In the genomic region with DNA sequence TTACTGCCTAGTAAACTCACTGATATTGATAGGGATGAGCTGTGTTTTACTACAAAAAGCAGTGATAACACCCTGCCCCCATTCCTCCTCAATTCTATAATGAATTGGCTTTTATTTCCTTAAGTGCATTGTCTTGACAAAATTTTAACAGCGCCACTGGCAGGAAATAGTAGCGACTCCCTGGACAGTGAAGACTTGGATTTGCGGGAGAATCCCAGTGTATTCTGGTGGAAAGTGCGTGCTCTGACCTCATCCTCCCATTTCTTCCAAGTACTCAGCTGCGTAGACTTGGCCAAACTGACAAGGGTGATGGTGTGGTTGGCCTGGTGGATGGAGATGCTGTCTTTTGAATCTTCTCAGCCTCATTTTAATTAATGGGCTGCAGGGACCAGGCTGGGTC, we compare ENCODE assay signal across 15 cellular contexts. TPM values are rescaled to one million over a fixed set of nuclear protein-coding genes. Genes with fewer than 3 reads are reported as not detected.
DNase-seq lines count a peak whose midpoint lies in the region; ATAC-seq, FAIRE-seq and TF ChIP-seq lines count a peak whose summit lies in the region.
"Had no signal": no experiment of that assay in that cellular context is flagged by ENCODE, and none has a peak within 500 bp of the region (broad histone marks: within the 10 kb centered on the region; RNA-seq: fewer than 3 reads in every experiment).

No MANE protein-coding gene starts in this region.

- H3K23ac ChIP-seq in mesenchymal stem cell (ENCODE audit: low read length in 2 of 2): no peak overlapping the region

- DNase-seq in GM12878 (ENCODE audit: low read depth, low spot score): no peak
- no peak for DNase-seq in mesenchymal stem cell
- no peak for DNase-seq in HAP-1 (ENCODE audit: low spot score in 2 of 2)
- no peak for DNase-seq in activated CD4-positive, alpha-beta T cell treated with anti-CD3 and anti-CD28 coated beads, Interleukin-2, amount 50 U/mL, for 1 hour
- no peak for DNase-seq in colonic mucosa
- DNase-seq: activated CD8-positive, alpha-beta memory T cell treated with anti-CD3 and anti-CD28 coated beads, Interleukin-2, amount 10 ng/mL, durations not matched to agents 7 days and 5 days; activated gamma-delta T cell treated with Interleukin-2 at 50 U/mL for 16 hours; aorta; CD4-positive, CD25-positive, alpha-beta regulatory T cell; left colon; NCI-H2107; NCI-H748 treated with DMSO at 0.1 percent for 48 hours had no signal

- H3K4me2 ChIP-seq in GM12878 (ENCODE audit: control insufficient read depth, insufficient read depth) (peak overlapping the region; percentile 78), mesenchymal stem cell (ENCODE audit: low read length, poor library complexity, severe bottlenecking) (peak overlapping the region; percentile 30)

- peak overlapping the region; percentile 7 for H3K27ac ChIP-seq in HUES48 (ENCODE audit: low read depth, low read length)
- H3K27ac ChIP-seq in GM12878 (ENCODE audit: control insufficient read depth, insufficient read depth): no peak overlapping the region
- peak overlapping the region; percentile 44 for H3K27ac ChIP-seq in mesenchymal stem cell (ENCODE audit: low read length, poor library complexity, severe bottlenecking)
- H3K27ac ChIP-seq in stomach smooth muscle (ENCODE audit: low read length): peak overlapping the region; percentile 31
- H3K27ac ChIP-seq in colonic mucosa: no peak overlapping the region

- intact Hi-C loops in GM12878 (cut with micrococcal nuclease; ENCODE audit: unreplicated experiment): loop anchor here (5.0 kb wide), 2 partner anchors 109 to 519 kb away; no protein-coding TSS in a partner anchor
- intact Hi-C loops in colonic mucosa (cut with DNase I): loop anchor here (5.0 to 10.0 kb wide), 3 partner anchors 34 to 116 kb away; no protein-coding TSS in a partner anchor

- POLR2A ChIA-PET in GM12878 (lab: Charles Lee): interaction anchor here (1.0 to 22.7 kb wide), 11 partner anchors 8 to 131 kb away, joined by 4 to 347 read pairs (median 5); no protein-coding TSS in a partner anchor

- no peak overlapping the region for H4K8ac ChIP-seq in mesenchymal stem cell (ENCODE audit: low read length)

- H3K18ac ChIP-seq in mesenchymal stem cell (ENCODE audit: low read depth in 1 of 2, low read length in 2 of 2): peak overlapping the region in 1 of 2 experiments; percentile 1

- H4K91ac ChIP-seq in mesenchymal stem cell (ENCODE audit: low read length): no peak overlapping the region

- no peak overlapping the region for H2AK5ac ChIP-seq in mesenchymal stem cell (ENCODE audit: low read length, severe bottlenecking)

- no TSS peak for BruUV-seq in GM12878 (replicated peaks; lab: Mats Ljungman, UMichigan)

- H3K79me2 ChIP-seq in GM12878 (ENCODE audit: control insufficient read depth, insufficient read depth, low read length): peaks cover 97% of the 10 kb centered on the region

- no peaks in the 10 kb centered on the region for H3K79me1 ChIP-seq in mesenchymal stem cell (replicated peaks; ENCODE audit: low read length, poor library complexity, severe bottlenecking)

- TF ChIP-seq EP300 in GM12878 (IDR thresholded peaks at IDR 0.05; ENCODE audit: borderline replicate concordance in 1 of 2, control insufficient read depth in 1 of 2, low read depth in 2 of 2, low read length in 2 of 2): no peak

- H2AFZ ChIP-seq in GM12878 (ENCODE audit: control insufficient read depth, low read depth, low read length) (no peak overlapping the region), mesenchymal stem cell (ENCODE audit: low read depth, low read length) (no peak overlapping the region)

- H2BK5ac ChIP-seq in mesenchymal stem cell (ENCODE audit: low read depth, low read length, poor library complexity, severe bottlenecking): peak overlapping the region; percentile 1

- H2BK120ac ChIP-seq in mesenchymal stem cell (ENCODE audit: low read depth, low read length): no peak overlapping the region

- TF ChIP-seq CTCF in GM12878 (IDR thresholded peaks at IDR 0.05 in 2 of 3, conservative IDR thresholded peaks at IDR 0.05 in 1 of 3; ENCODE audit: control insufficient read depth in 2 of 3, extremely low read depth in 1 of 3, insufficient read depth in 1 of 3, low read depth in 3 of 3, low read length in 3 of 3) (no peak), colonic mucosa (IDR thresholded peaks at IDR 0.05) (no peak)

- H3K9ac ChIP-seq in HUES48 (ENCODE audit: low read depth, low read length) (no peak overlapping the region), GM12878 (ENCODE audit: control insufficient read depth, insufficient read depth, low read length) (no peak overlapping the region), mesenchymal stem cell (ENCODE audit: low read length) (no peak overlapping the region), stomach smooth muscle (ENCODE audit: low read length in 2 of 2) (no peak overlapping the region), colonic mucosa (ENCODE audit: low read depth in 2 of 2, low read length in 2 of 2) (no peak overlapping the region)

- RAD21 ChIA-PET in GM12878 (lab: Charles Lee; ENCODE audit: unreplicated experiment): interaction anchor here (0.8 to 17.7 kb wide), 7 partner anchors 8 to 120 kb away, joined by 3 to 373 read pairs (median 26); no protein-coding TSS in a partner anchor

- CTCF ChIA-PET in GM12878 (lab: Yijun Ruan, JAX): interaction anchor here (0.6 to 4.2 kb wide), 12 partner anchors 8 to 122 kb away, joined by 3 to 21 read pairs (median 4); no protein-coding TSS in a partner anchor

- in situ Hi-C loops in GM12878 (cut with MboI) (no loop called here), HAP-1 (cut with MboI; ENCODE audit: low sequenced_read_pairs) (loop anchor here (25.0 kb wide), 1 partner anchor 114 kb away; no protein-coding TSS in a partner anchor)

- no peak overlapping the region for H2BK12ac ChIP-seq in mesenchymal stem cell (ENCODE audit: low read length in 2 of 2)

- H2BK15ac ChIP-seq in mesenchymal stem cell (ENCODE audit: low read depth, poor library complexity, severe bottlenecking): no peak overlapping the region

- H3K14ac ChIP-seq in mesenchymal stem cell (ENCODE audit: low read length in 2 of 2): no peak overlapping the region

- no peaks in the 10 kb centered on the region for H4K20me1 ChIP-seq in GM12878 (ENCODE audit: control insufficient read depth, insufficient read depth)

- H3K36me3 ChIP-seq in HUES48 (ENCODE audit: control insufficient read depth, insufficient read depth, low read length) (no peaks in the 10 kb centered on the region), GM12878 (ENCODE audit: control insufficient read depth in 2 of 2, insufficient read depth in 2 of 2, low read length in 1 of 2) (no peaks in the 10 kb centered on the region; a peak in 1 of 4 replicates), mesenchymal stem cell (ENCODE audit: control insufficient read depth in 1 of 2, insufficient read depth in 2 of 2, low read depth in 1 of 2, low read length in 2 of 2) (peaks cover 3 to 22% of the 10 kb centered on the region in 2 experiments), stomach smooth muscle (ENCODE audit: control insufficient read depth in 2 of 2, insufficient read depth in 2 of 2, low read length in 2 of 2) (no peaks in the 10 kb centered on the region), HAP-1 (replicated peaks) (no peaks in the 10 kb centered on the region), colonic mucosa (no peaks in the 10 kb centered on the region)
- H3K36me3 ChIP-seq: thoracic aorta had no signal

- H3K27me3 ChIP-seq in HUES48 (ENCODE audit: control insufficient read depth, insufficient read depth, low read length): no peaks in the 10 kb centered on the region; the same call in 1 of the 2 replicates
- H3K27me3 ChIP-seq in GM12878 (replicated peaks in 1 of 2; ENCODE audit: control insufficient read depth in 2 of 2, insufficient read depth in 2 of 2, low read length in 1 of 2): no peaks in the 10 kb centered on the region
- no peaks in the 10 kb centered on the region for H3K27me3 ChIP-seq in mesenchymal stem cell (ENCODE audit: control insufficient read depth in 1 of 2, insufficient read depth in 1 of 2, low read length in 2 of 2)
- no peaks in the 10 kb centered on the region for H3K27me3 ChIP-seq in stomach smooth muscle (ENCODE audit: control insufficient read depth in 1 of 2, insufficient read depth in 2 of 2, low read length in 2 of 2)
- H3K27me3 ChIP-seq in HAP-1 (ENCODE audit: low read depth): no peaks in the 10 kb centered on the region
- H3K27me3 ChIP-seq in colonic mucosa: no peaks in the 10 kb centered on the region

- H3K4ac ChIP-seq in mesenchymal stem cell (ENCODE audit: low read depth in 1 of 2, low read length in 2 of 2): no peak overlapping the region

- FAIRE-seq in GM12878 (lab: Jason Lieb, UNC): no peak

- no peak overlapping the region for H3K4me3 ChIP-seq in HUES48 (ENCODE audit: low read depth, low read length)
- peak overlapping the region; percentile 52; the same call in 1 of the 2 replicates for H3K4me3 ChIP-seq in GM12878
- peak overlapping the region in 1 of 2 experiments; percentile 0 for H3K4me3 ChIP-seq in mesenchymal stem cell (ENCODE audit: insufficient read depth in 1 of 2, low read depth in 1 of 2, low read length in 2 of 2)
- H3K4me3 ChIP-seq in stomach smooth muscle (ENCODE audit: low read length in 2 of 2): peak overlapping the region in 1 of 2 donors; percentile 44
- H3K4me3 ChIP-seq in HAP-1: no peak overlapping the region
- no peak overlapping the region for H3K4me3 ChIP-seq in colonic mucosa
- H3K4me3 ChIP-seq: thoracic aorta had no signal

- SMC1A ChIA-PET in GM12878 (lab: Charles Lee; ENCODE audit: uncharacterized antibody, unreplicated experiment): interaction anchor here (1.1 to 18.3 kb wide), 13 partner anchors 9 to 129 kb away, joined by 3 to 430 read pairs (median 10); no protein-coding TSS in a partner anchor

- H3K9me3 ChIP-seq in HUES48 (ENCODE audit: control insufficient read depth, insufficient read depth, low read length) (no peaks in the 10 kb centered on the region), GM12878 (replicated peaks; ENCODE audit: control insufficient read depth, insufficient read depth, low read length) (no peaks in the 10 kb centered on the region), mesenchymal stem cell (ENCODE audit: control insufficient read depth, low read length) (no peaks in the 10 kb centered on the region), stomach smooth muscle (ENCODE audit: control insufficient read depth in 2 of 2, low read length in 2 of 2) (no peaks in the 10 kb centered on the region), HAP-1 (no peaks in the 10 kb centered on the region), colonic mucosa (no peaks in the 10 kb centered on the region)
- H3K9me3 ChIP-seq: thoracic aorta had no signal

- 86% methylated on average over 5 of the region's 5 CpGs for WGBS in GM12878 (ENCODE audit: insufficient coverage, insufficient replicate concordance, low lambda C conversion rate, missing lambda C conversion rate)
- WGBS in mesenchymal stem cell: 93% methylated on average over 5 of the region's 5 CpGs

- ATAC-seq in GM12878: no peak
- ATAC-seq: activated CD8-positive, alpha-beta memory T cell treated with anti-CD3 and anti-CD28 coated beads, Interleukin-2, amount 10 ng/mL, durations not matched to agents 7 days and 5 days had no signal

- TF ChIP-seq RAD21 in GM12878 (IDR thresholded peaks at IDR 0.05; ENCODE audit: insufficient read depth, low read depth, low read length): no peak

- TF ChIP-seq POLR2A in GM12878 (IDR thresholded peaks at IDR 0.05; ENCODE audit: low read depth, low read length): no peak

- H3K4me1 ChIP-seq in HUES48 (ENCODE audit: control insufficient read depth, insufficient read depth, low read length) (peaks cover 72% of the 10 kb centered on the region), GM12878 (ENCODE audit: control insufficient read depth, insufficient read depth, low read length) (peaks cover 51% of the 10 kb centered on the region), mesenchymal stem cell (ENCODE audit: control insufficient read depth, insufficient read depth, low read depth, low read length) (peaks cover 23% of the 10 kb centered on the region), stomach smooth muscle (ENCODE audit: control insufficient read depth, insufficient read depth, low read length) (peaks cover 57% of the 10 kb centered on the region), HAP-1 (no peaks in the 10 kb centered on the region), colonic mucosa (peaks cover 30% of the 10 kb centered on the region)

RNA-seq across cellular contexts. Expression of a gene that starts 5.3 kb away (rescaled TPM):
- 1,689 and 1,819 TPM in 2 replicates for total RNA-seq in GM12878 (2013; cell fraction: nucleolus; rRNA removed)
- 49.0 and 50.6 TPM in 2 replicates for total RNA-seq in GM12878 (2014; rRNA removed)
- total RNA-seq in GM12878 (2014; rRNA removed; fragmentation: Illumina TruSeq; extraction: Trizol): 48.9 and 56.3 TPM in 2 replicates
- total RNA-seq in GM12878 (2021): 87.3 and 96.4 TPM in 2 replicates
- 62.6 TPM for polyA plus RNA-seq in GM12878 (2011; ENCODE audit: low read depth)
- polyA plus RNA-seq in GM12878 (2011; rRNA removed): 67.6 and 71.9 TPM in 2 replicates
- polyA plus RNA-seq in GM12878 (2011; cell fraction: cytosol; rRNA removed): 46.8 and 51.7 TPM in 2 replicates
- polyA plus RNA-seq in GM12878 (2011; cell fraction: nucleus; rRNA removed): 366 and 390 TPM in 2 replicates
- 54.9 and 67.5 TPM in 2 replicates for polyA plus RNA-seq in GM12878 (2012)
- polyA plus RNA-seq in GM12878 (2014; fragmentation: Illumina TruSeq; extraction: Trizol): 41.3 and 57.2 TPM in 2 replicates
- polyA plus RNA-seq in GM12878 (2014; fragmentation: Nextera tagmentation; extraction: Ambion mirVana): 1 to 10 TPM; 5.1 to 5.8 TPM
- 40.2 and 49.4 TPM in 2 replicates for polyA plus RNA-seq in GM12878 (2014; rRNA removed)
- 10 to 100 TPM in 1 of 2 experiments, 1 to 10 TPM in 1; 10.0 to 11.2 TPM for polyA plus RNA-seq in GM12878 (2016; fragmentation: Nextera tagmentation; extraction: Ambion mirVana)
- 414 and 436 TPM in 2 replicates for polyA minus RNA-seq in GM12878 (2011; rRNA and poly(A)+ RNA removed)
- polyA minus RNA-seq in GM12878 (2011; cell fraction: cytosol; rRNA and poly(A)+ RNA removed): 45.6 and 49.8 TPM in 2 replicates
- 344 and 514 TPM in 2 replicates for polyA minus RNA-seq in GM12878 (2011; cell fraction: nucleus; rRNA and poly(A)+ RNA removed)
- polyA plus RNA-seq in mesenchymal stem cell (2013, experiment 1 of 2): 39.8 TPM
- 39.0 TPM for polyA plus RNA-seq in mesenchymal stem cell (2013, experiment 2 of 2)
- 100 to 1,000 TPM; 134 to 138 TPM for total RNA-seq in colonic mucosa

Comparison
In these comparisons a context has a peak if more than half of its experiments do, and no peak if none do; other contexts are left out.
1. H3K27ac ChIP-seq: peak in HUES48 (single experiment), mesenchymal stem cell (single experiment) and stomach smooth muscle (single experiment); none in GM12878 (single experiment) and colonic mucosa (single experiment).